ENCODE assay signal across 8 cellular contexts in genomic region chr4:86891785-86892638, GRCh38. TPM values are rescaled to one million over a fixed set of nuclear protein-coding genes. Genes with fewer than 3 reads are reported as not detected.
DNase-seq lines count a peak whose midpoint lies in the region; ATAC-seq and TF ChIP-seq lines count a peak whose summit lies in the region.

A gene with protein sequence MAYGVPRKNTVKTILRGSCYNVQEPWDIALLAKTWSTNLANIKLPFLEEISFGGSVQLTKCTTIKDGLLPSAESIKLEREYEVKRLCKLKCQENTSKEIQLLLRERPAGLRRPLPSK (minus strand): TSS chr4:86892422. CDS start chr4:86891520, 902 bp downstream.

- no peaks in the 10 kb centered on the region for H4K20me1 ChIP-seq in Karpas-422 (ENCODE audit: insufficient read depth, low read depth, low read length)

- H3K4me3 ChIP-seq in HUES6 (ENCODE audit: low read depth, low read length) (peak within 1 kb of the TSS; percentile 86), adrenal gland (peak within 1 kb of the TSS; percentile 33 to 95 (median 80)), left ventricle myocardium inferior (peak within 1 kb of the TSS; percentile 78), ovary (peak within 1 kb of the TSS; percentile 83), Karpas-422 (ENCODE audit: low read length) (no peak within 1 kb of the TSS)

- 0 to 3% (median 2%) methylated on average over 29 to 83 of the region's 83 CpGs for WGBS in adrenal gland, 4 donors
- 0 to 1% (median 1%) methylated on average over 27 to 83 of the region's 83 CpGs for WGBS in ovary, 3 donors

- H3K79me2 ChIP-seq in Karpas-422 (ENCODE audit: low read length) = no peaks in the 10 kb centered on the region

- no peak within 1 kb of the TSS for H2AFZ ChIP-seq in Karpas-422 (ENCODE audit: low read length)

- intact Hi-C loops in adrenal gland (cut with DNase I) (loop anchor here (2.0 to 5.0 kb wide), 2 partner anchors 393 to 395 kb away; no protein-coding TSS in a partner anchor), left ventricle myocardium inferior (cut with micrococcal nuclease) (no loop called here), ovary (cut with DNase I) (loop anchor here in 3 of 4 donors (5.0 to 10.0 kb wide), 3 partner anchors 75 to 397 kb away; partner anchors contain the start of gene PTPN13 (in 3 of the 3))

- H3K9ac ChIP-seq in HUES6 (ENCODE audit: low read length) = peak within 1 kb of the TSS; percentile 92
- H3K9ac ChIP-seq in Karpas-422 (ENCODE audit: low read length) = no peak within 1 kb of the TSS

- no peak for TF ChIP-seq EP300 in ovary (IDR thresholded peaks at IDR 0.05)

- no peak within 1 kb of the TSS for H3K4me2 ChIP-seq in Karpas-422 (ENCODE audit: low read depth, low read length, poor library complexity, severe bottlenecking)

- ATAC-seq in GM21381 (IDR thresholded peaks at IDR 0.05; ENCODE audit: unreplicated experiment) = peak; percentile 68

- DNase-seq in Caki2 (ENCODE audit: low read depth) (peak; percentile 68), RPMI7951 (ENCODE audit: low read depth) (peak; percentile 63), adrenal gland (peak; percentile 54 to 79 (median 70)), left ventricle myocardium inferior (peak; percentile 50), ovary (peak; percentile 60 to 83 (median 74)), Karpas-422 (no peak)

- peaks cover 8% of the 10 kb centered on the region for H3K27me3 ChIP-seq in HUES6 (ENCODE audit: control insufficient read depth, insufficient read depth, low read length)
- no peaks in the 10 kb centered on the region for H3K27me3 ChIP-seq in adrenal gland
- H3K27me3 ChIP-seq in left ventricle myocardium inferior (ENCODE audit: low read depth) = no peaks in the 10 kb centered on the region
- no peaks in the 10 kb centered on the region for H3K27me3 ChIP-seq in ovary
- no peaks in the 10 kb centered on the region for H3K27me3 ChIP-seq in Karpas-422 (ENCODE audit: low read length)

- H3K9me3 ChIP-seq in HUES6 (ENCODE audit: control insufficient read depth, insufficient read depth, low read depth, low read length) = no peaks in the 10 kb centered on the region
- no peaks in the 10 kb centered on the region for H3K9me3 ChIP-seq in adrenal gland (replicated peaks in 1 of 3)
- no peaks in the 10 kb centered on the region for H3K9me3 ChIP-seq in left ventricle myocardium inferior (replicated peaks)
- no peaks in the 10 kb centered on the region for H3K9me3 ChIP-seq in ovary
- no peaks in the 10 kb centered on the region for H3K9me3 ChIP-seq in Karpas-422 (ENCODE audit: low read length)

- no peaks in the 10 kb centered on the region for H3K9me2 ChIP-seq in Karpas-422 (replicated peaks; ENCODE audit: insufficient read depth, low read length)

- TF ChIP-seq CTCF in adrenal gland (IDR thresholded peaks at IDR 0.05) = no peak
- no peak for TF ChIP-seq CTCF in left ventricle myocardium inferior (IDR thresholded peaks at IDR 0.05; ENCODE audit: borderline replicate concordance)
- no peak for TF ChIP-seq CTCF in ovary (IDR thresholded peaks at IDR 0.05)

- H3K27ac ChIP-seq in HUES6 (ENCODE audit: low read depth, low read length) (peak within 1 kb of the TSS; percentile 81), adrenal gland (peak within 1 kb of the TSS in 3 of 5 donors; percentile 54 to 76 (median 74)), left ventricle myocardium inferior (replicated peaks) (peak within 1 kb of the TSS; percentile 40), ovary (peak within 1 kb of the TSS; percentile 77 to 82), Karpas-422 (ENCODE audit: low read length) (no peak within 1 kb of the TSS)

- no peaks in the 10 kb centered on the region for H3K36me3 ChIP-seq in HUES6 (ENCODE audit: control insufficient read depth, insufficient read depth, low read length)
- no peaks in the 10 kb centered on the region for H3K36me3 ChIP-seq in adrenal gland (replicated peaks in 1 of 2)
- peaks cover 7% of the 10 kb centered on the region for H3K36me3 ChIP-seq in left ventricle myocardium inferior
- H3K36me3 ChIP-seq in ovary = no peaks in the 10 kb centered on the region
- H3K36me3 ChIP-seq in Karpas-422 (ENCODE audit: insufficient read depth, low read length) = no peaks in the 10 kb centered on the region

- H3K4me1 ChIP-seq in HUES6 (ENCODE audit: control insufficient read depth, insufficient read depth, low read length) (0 out of 2 replicates have a peak, but pooled peaks cover 5% of the 10 kb centered on the region), adrenal gland (replicated peaks in 1 of 2) (peaks cover 3 to 14% of the 10 kb centered on the region in 2 donors), left ventricle myocardium inferior (peaks cover 18% of the 10 kb centered on the region), ovary (ENCODE audit: insufficient read depth) (no peaks in the 10 kb centered on the region), Karpas-422 (ENCODE audit: low read length) (no peaks in the 10 kb centered on the region)

- in situ Hi-C loops in Caki2 (cut with HindIII; ENCODE audit: low pct_unique_long_range_greater_than_20kb, low sequenced_read_pairs) = no loop called here

- TF ChIP-seq POLR2A in adrenal gland (IDR thresholded peaks at IDR 0.05) (no peak), ovary (IDR thresholded peaks at IDR 0.05) (no peak)

RNA-seq across cellular contexts. Expression of the gene that starts here (rescaled TPM):
- 1.6 and 5.6 TPM in 2 replicates for total RNA-seq in Caki2 (2014; rRNA removed; shearing (Covaris generic); ENCODE audit: low replicate concordance)
- not detected in 2 replicates for total RNA-seq in RPMI7951 (2014; rRNA removed; shearing (Covaris generic))
- total RNA-seq in adrenal gland = 1 to 10 TPM in 3 of 8 donors, under 1 TPM in 4, not detected in 1; 0.28 to 2.0 (median 0.61) TPM
- polyA plus RNA-seq in adrenal gland = under 1 TPM in 1 of 3 donors, not detected in 2; 0.20 TPM
- total RNA-seq in left ventricle myocardium inferior = 0.96 TPM
- 1 to 10 TPM in 4 of 7 donors, under 1 TPM in 1, not detected in 2; 0.74 to 4.3 (median 2.0) TPM for total RNA-seq in ovary
- 1 to 10 TPM; 1.4 to 1.6 TPM for polyA plus RNA-seq in ovary
- not detected in 2 replicates for total RNA-seq in Karpas-422 (2014; rRNA removed; shearing (Covaris generic); ENCODE audit: low replicate concordance)

Comparison
In these comparisons a context has a peak if more than half of its experiments do, and no peak if none do; other contexts are left out.
1. Peak in DNase-seq in RPMI7951; RNA of the gene not detected or under 1 TPM.
2. Peak in DNase-seq, H3K4me3 ChIP-seq and H3K27ac ChIP-seq in left ventricle myocardium inferior; RNA of the gene not detected or under 1 TPM.